3 cellular contexts compared by ENCODE assay signal in the genomic region with DNA sequence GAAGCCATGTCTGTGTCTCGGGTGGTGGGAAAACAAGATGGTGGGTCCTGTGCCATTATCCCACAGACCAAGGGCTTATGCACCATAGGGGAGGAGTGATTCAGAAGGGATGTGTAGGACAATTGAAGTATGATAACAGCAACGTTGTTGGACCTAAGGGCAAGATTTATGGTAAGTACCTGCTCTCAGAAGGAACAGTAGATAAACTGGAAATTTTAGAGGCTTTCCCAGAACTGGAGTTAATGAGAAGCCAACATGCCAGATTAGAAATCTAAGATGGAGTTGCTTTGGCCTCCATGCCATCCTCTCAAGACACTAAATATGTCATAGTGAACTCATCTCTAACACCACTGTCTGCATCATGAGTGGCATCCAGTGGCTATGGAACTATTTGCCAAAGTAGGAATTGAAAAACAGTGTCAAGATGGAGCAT.
TF ChIP-seq lines count a peak whose summit lies in the region.

No MANE protein-coding gene starts in this region.

TF ChIP-seq in GM12891, 5 proteins besides CTCF, POLR2A, EP300 and RAD21:
- TF ChIP-seq SPI1 (IDR thresholded peaks at IDR 0.05; ENCODE audit: low read depth, low read length) = no peak
- no peak for TF ChIP-seq PAX5 (IDR thresholded peaks at IDR 0.05; ENCODE audit: insufficient read depth, low read length, severe bottlenecking)
- no peak for TF ChIP-seq TAF1 (IDR thresholded peaks at IDR 0.05; ENCODE audit: low read depth, low read length)
- TF ChIP-seq POU2F2 (IDR thresholded peaks at IDR 0.05; ENCODE audit: low read depth, low read length) = no peak
- no peak for TF ChIP-seq POLR2AphosphoS5 (IDR thresholded peaks at IDR 0.05; ENCODE audit: low read depth, low read length)

TF ChIP-seq in GM12878, 131 proteins besides CTCF, POLR2A, EP300 and RAD21:
- TF ChIP-seq, protein P1, sequence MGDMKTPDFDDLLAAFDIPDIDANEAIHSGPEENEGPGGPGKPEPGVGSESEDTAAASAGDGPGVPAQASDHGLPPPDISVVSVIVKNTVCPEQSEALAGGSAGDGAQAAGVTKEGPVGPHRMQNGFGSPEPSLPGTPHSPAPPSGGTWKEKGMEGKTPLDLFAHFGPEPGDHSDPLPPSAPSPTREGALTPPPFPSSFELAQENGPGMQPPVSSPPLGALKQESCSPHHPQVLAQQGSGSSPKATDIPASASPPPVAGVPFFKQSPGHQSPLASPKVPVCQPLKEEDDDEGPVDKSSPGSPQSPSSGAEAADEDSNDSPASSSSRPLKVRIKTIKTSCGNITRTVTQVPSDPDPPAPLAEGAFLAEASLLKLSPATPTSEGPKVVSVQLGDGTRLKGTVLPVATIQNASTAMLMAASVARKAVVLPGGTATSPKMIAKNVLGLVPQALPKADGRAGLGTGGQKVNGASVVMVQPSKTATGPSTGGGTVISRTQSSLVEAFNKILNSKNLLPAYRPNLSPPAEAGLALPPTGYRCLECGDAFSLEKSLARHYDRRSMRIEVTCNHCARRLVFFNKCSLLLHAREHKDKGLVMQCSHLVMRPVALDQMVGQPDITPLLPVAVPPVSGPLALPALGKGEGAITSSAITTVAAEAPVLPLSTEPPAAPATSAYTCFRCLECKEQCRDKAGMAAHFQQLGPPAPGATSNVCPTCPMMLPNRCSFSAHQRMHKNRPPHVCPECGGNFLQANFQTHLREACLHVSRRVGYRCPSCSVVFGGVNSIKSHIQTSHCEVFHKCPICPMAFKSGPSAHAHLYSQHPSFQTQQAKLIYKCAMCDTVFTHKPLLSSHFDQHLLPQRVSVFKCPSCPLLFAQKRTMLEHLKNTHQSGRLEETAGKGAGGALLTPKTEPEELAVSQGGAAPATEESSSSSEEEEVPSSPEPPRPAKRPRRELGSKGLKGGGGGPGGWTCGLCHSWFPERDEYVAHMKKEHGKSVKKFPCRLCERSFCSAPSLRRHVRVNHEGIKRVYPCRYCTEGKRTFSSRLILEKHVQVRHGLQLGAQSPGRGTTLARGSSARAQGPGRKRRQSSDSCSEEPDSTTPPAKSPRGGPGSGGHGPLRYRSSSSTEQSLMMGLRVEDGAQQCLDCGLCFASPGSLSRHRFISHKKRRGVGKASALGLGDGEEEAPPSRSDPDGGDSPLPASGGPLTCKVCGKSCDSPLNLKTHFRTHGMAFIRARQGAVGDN (IDR thresholded peaks at IDR 0.05) = peak; percentile 42; the same call in 1 of the 2 replicates
- no peak for TF ChIP-seq MEF2B (IDR thresholded peaks at IDR 0.05; ENCODE audit: partially characterized antibody, poor library complexity, severe bottlenecking)
- TF ChIP-seq, protein P2, sequence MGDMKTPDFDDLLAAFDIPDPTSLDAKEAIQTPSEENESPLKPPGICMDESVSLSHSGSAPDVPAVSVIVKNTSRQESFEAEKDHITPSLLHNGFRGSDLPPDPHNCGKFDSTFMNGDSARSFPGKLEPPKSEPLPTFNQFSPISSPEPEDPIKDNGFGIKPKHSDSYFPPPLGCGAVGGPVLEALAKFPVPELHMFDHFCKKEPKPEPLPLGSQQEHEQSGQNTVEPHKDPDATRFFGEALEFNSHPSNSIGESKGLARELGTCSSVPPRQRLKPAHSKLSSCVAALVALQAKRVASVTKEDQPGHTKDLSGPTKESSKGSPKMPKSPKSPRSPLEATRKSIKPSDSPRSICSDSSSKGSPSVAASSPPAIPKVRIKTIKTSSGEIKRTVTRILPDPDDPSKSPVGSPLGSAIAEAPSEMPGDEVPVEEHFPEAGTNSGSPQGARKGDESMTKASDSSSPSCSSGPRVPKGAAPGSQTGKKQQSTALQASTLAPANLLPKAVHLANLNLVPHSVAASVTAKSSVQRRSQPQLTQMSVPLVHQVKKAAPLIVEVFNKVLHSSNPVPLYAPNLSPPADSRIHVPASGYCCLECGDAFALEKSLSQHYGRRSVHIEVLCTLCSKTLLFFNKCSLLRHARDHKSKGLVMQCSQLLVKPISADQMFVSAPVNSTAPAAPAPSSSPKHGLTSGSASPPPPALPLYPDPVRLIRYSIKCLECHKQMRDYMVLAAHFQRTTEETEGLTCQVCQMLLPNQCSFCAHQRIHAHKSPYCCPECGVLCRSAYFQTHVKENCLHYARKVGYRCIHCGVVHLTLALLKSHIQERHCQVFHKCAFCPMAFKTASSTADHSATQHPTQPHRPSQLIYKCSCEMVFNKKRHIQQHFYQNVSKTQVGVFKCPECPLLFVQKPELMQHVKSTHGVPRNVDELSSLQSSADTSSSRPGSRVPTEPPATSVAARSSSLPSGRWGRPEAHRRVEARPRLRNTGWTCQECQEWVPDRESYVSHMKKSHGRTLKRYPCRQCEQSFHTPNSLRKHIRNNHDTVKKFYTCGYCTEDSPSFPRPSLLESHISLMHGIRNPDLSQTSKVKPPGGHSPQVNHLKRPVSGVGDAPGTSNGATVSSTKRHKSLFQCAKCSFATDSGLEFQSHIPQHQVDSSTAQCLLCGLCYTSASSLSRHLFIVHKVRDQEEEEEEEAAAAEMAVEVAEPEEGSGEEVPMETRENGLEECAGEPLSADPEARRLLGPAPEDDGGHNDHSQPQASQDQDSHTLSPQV (IDR thresholded peaks at IDR 0.05) = peak; percentile 79
TF ChIP-seq in GM12878: peak in this region for 2.

TF ChIP-seq in H1, 55 proteins besides CTCF, POLR2A, EP300 and RAD21:
- TF ChIP-seq SAP30 (IDR thresholded peaks at IDR 0.05; ENCODE audit: insufficient read depth, insufficient replicate concordance, low read length) (no peak), BCL11A (IDR thresholded peaks at IDR 0.05; ENCODE audit: low read depth in 2 of 2, low read length in 2 of 2) (no peak), RBBP5 (IDR thresholded peaks at IDR 0.05; ENCODE audit: borderline replicate concordance, low read depth, low read length) (no peak), SRF (IDR thresholded peaks at IDR 0.05; ENCODE audit: low read depth, low read length) (no peak), POLR2AphosphoS5 (IDR thresholded peaks at IDR 0.05; ENCODE audit: low read depth, low read length) (no peak), SUZ12 (IDR thresholded peaks at IDR 0.05; ENCODE audit: low read length) (no peak)
- TF ChIP-seq, protein P3, sequence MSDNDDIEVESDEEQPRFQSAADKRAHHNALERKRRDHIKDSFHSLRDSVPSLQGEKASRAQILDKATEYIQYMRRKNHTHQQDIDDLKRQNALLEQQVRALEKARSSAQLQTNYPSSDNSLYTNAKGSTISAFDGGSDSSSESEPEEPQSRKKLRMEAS (IDR thresholded peaks at IDR 0.05) = no peak
TF ChIP-seq in H1: peak in this region for 0.
